2 cellular contexts compared by ENCODE assay signal in genomic region chr6:4212588-4212987, GRCh38.
TF ChIP-seq lines count a peak whose summit lies in the region.

No MANE protein-coding gene starts in this region.

TF ChIP-seq in liver, 16 proteins besides CTCF, POLR2A, EP300 and RAD21 (continued from another document):
- no peak for TF ChIP-seq REST (IDR thresholded peaks at IDR 0.05)
- no peak for TF ChIP-seq FOXA2 (IDR thresholded peaks at IDR 0.05)
- TF ChIP-seq GABPA (IDR thresholded peaks at IDR 0.05 in 1 of 2, conservative IDR thresholded peaks at IDR 0.05 in 1 of 2): no peak
- TF ChIP-seq JUND (IDR thresholded peaks at IDR 0.05): peak in 1 of 2 donors; percentile 59
- peak; percentile 87 for TF ChIP-seq SP1 (IDR thresholded peaks at IDR 0.05)
- TF ChIP-seq ATF3 (IDR thresholded peaks at IDR 0.05): no peak
- TF ChIP-seq YY1 (IDR thresholded peaks at IDR 0.05): no peak
- TF ChIP-seq HNF4G (IDR thresholded peaks at IDR 0.05): peak; percentile 71
- peak; percentile 70 for TF ChIP-seq NR2F2 (IDR thresholded peaks at IDR 0.05)
- no peak for TF ChIP-seq FOXA1 (IDR thresholded peaks at IDR 0.05)
- peak; percentile 83 to 86 for TF ChIP-seq RXRA (IDR thresholded peaks at IDR 0.05)
- TF ChIP-seq MAX (IDR thresholded peaks at IDR 0.05): no peak

TF ChIP-seq in HepG2, 621 proteins besides CTCF, POLR2A, EP300 and RAD21 (continued from another document):
- TF ChIP-seq ZHX1 (CRISPR knock-in tag; IDR thresholded peaks at IDR 0.05; ENCODE audit: low read depth): no peak
- no peak for TF ChIP-seq PATZ1 (CRISPR knock-in tag; IDR thresholded peaks at IDR 0.05)
- TF ChIP-seq, protein P1, sequence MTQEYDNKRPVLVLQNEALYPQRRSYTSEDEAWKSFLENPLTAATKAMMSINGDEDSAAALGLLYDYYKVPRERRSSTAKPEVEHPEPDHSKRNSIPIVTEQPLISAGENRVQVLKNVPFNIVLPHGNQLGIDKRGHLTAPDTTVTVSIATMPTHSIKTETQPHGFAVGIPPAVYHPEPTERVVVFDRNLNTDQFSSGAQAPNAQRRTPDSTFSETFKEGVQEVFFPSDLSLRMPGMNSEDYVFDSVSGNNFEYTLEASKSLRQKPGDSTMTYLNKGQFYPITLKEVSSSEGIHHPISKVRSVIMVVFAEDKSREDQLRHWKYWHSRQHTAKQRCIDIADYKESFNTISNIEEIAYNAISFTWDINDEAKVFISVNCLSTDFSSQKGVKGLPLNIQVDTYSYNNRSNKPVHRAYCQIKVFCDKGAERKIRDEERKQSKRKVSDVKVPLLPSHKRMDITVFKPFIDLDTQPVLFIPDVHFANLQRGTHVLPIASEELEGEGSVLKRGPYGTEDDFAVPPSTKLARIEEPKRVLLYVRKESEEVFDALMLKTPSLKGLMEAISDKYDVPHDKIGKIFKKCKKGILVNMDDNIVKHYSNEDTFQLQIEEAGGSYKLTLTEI (CRISPR knock-in tag; conservative IDR thresholded peaks at IDR 0.05): no peak
- TF ChIP-seq, protein P2, sequence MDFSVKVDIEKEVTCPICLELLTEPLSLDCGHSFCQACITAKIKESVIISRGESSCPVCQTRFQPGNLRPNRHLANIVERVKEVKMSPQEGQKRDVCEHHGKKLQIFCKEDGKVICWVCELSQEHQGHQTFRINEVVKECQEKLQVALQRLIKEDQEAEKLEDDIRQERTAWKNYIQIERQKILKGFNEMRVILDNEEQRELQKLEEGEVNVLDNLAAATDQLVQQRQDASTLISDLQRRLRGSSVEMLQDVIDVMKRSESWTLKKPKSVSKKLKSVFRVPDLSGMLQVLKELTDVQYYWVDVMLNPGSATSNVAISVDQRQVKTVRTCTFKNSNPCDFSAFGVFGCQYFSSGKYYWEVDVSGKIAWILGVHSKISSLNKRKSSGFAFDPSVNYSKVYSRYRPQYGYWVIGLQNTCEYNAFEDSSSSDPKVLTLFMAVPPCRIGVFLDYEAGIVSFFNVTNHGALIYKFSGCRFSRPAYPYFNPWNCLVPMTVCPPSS (IDR thresholded peaks at IDR 0.05): no peak
- TF ChIP-seq ETS1 (CRISPR knock-in tag; IDR thresholded peaks at IDR 0.05): no peak
- no peak for TF ChIP-seq ZNF562 (CRISPR knock-in tag; IDR thresholded peaks at IDR 0.05; ENCODE audit: borderline replicate concordance)
- no peak for TF ChIP-seq POLR2AphosphoS5 (IDR thresholded peaks at IDR 0.05; ENCODE audit: low read depth, low read length)
- no peak for TF ChIP-seq RORA (CRISPR knock-in tag; IDR thresholded peaks at IDR 0.05)
- TF ChIP-seq ZBTB38 (CRISPR knock-in tag; IDR thresholded peaks at IDR 0.05): no peak
- TF ChIP-seq FOSL1 (CRISPR knock-in tag; IDR thresholded peaks at IDR 0.05; ENCODE audit: borderline replicate concordance): no peak
- TF ChIP-seq, protein P3, sequence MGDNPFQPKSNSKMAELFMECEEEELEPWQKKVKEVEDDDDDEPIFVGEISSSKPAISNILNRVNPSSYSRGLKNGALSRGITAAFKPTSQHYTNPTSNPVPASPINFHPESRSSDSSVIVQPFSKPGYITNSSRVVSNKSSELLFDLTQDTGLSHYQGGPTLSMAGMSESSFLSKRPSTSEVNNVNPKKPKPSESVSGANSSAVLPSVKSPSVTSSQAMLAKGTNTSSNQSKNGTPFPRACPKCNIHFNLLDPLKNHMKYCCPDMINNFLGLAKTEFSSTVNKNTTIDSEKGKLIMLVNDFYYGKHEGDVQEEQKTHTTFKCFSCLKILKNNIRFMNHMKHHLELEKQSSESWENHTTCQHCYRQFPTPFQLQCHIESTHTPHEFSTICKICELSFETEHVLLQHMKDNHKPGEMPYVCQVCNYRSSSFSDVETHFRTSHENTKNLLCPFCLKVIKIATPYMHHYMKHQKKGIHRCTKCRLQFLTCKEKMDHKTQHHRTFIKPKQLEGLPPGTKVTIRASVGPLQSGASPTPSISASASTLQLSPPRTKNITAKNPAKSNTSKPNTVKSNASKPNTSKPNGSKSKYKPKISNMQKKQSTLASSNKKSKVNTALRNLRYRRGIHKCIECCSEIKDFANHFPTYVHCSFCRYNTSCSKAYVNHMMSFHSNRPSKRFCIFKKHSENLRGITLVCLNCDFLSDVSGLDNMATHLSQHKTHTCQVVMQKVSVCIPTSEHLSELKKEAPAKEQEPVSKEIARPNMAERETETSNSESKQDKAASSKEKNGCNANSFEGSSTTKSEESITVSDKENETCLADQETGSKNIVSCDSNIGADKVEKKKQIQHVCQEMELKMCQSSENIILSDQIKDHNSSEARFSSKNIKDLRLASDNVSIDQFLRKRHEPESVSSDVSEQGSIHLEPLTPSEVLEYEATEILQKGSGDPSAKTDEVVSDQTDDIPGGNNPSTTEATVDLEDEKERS (CRISPR knock-in tag; IDR thresholded peaks at IDR 0.05): no peak
- TF ChIP-seq HBP1 (CRISPR knock-in tag; IDR thresholded peaks at IDR 0.05; ENCODE audit: low read depth): no peak
